21 cellular contexts compared by ENCODE assay signal in genomic region chr3:126965526-126966080, GRCh38.
"Had no signal": no experiment of that assay in that cellular context is flagged by ENCODE, and none has a peak within 500 bp of the region (broad histone marks: within the 10 kb centered on the region; RNA-seq: fewer than 3 reads in every experiment).

No MANE protein-coding gene starts in this region.

- H3K4me3 Mint-ChIP-seq: activated CD8-positive, alpha-beta T cell treated with anti-CD3 and anti-CD28 coated beads for 36 hours; activated naive CD4-positive, alpha-beta T cell treated with anti-CD3 and anti-CD28 coated beads, Interleukin-2, amount 50 U/mL, for 24 hours; activated T-cell treated with anti-CD3 and anti-CD28 coated beads, Interleukin-2, amount 50 U/mL, for 24 hours; activated T-helper 1 cell treated with anti-CD3 and anti-CD28 coated beads, Interleukin-12 subunit alpha, Interleukin-12 subunit beta, Interleukin-2, Interleukin-4 antibody, amounts not matched to agents 30 ng/mL and 10 ng/mL and 1 ng/mL, durations not matched to agents 14 hours and 24 hours and 36 hours had no signal

- H3K36me3 ChIP-seq: ascending aorta, WERI-Rb-1 had no signal

- H3K4me1 Mint-ChIP-seq: activated naive CD4-positive, alpha-beta T cell treated with anti-CD3 and anti-CD28 coated beads, Interleukin-2, amount 50 U/mL, for 24 hours had no signal

- H3K9me3 ChIP-seq: ascending aorta, body of pancreas had no signal

- H3K27me3 ChIP-seq: ascending aorta, body of pancreas had no signal

- DNase-seq: activated CD4-positive, alpha-beta T cell treated with anti-CD3 and anti-CD28 coated beads for 4 hours; activated CD8-positive, alpha-beta memory T cell treated with anti-CD3 and anti-CD28 coated beads, Interleukin-2, amount 50 U/mL, for 48 hours; activated CD8-positive, alpha-beta T cell treated with anti-CD3 and anti-CD28 coated beads for 36 hours; activated effector memory CD4-positive, alpha-beta T cell treated with Interleukin-2 at 50 U/mL for 16 hours; activated naive CD4-positive, alpha-beta T cell; activated T-cell treated with anti-CD3 and anti-CD28 coated beads, Interleukin-2, amount 50 U/mL, for 24 hours; Karpas-422; MM.1S; NCI-H1105; NCI-H1436; NCI-H1694 treated with DMSO at 0.1 percent for 48 hours; NCI-H2081; NCI-H510A treated with DMSO at 0.1 percent for 48 hours; SIG-M5; T-helper 2 cell; WERI-Rb-1 had no signal

- H3K9me3 Mint-ChIP-seq: activated CD8-positive, alpha-beta T cell treated with anti-CD3 and anti-CD28 coated beads for 36 hours; activated naive CD4-positive, alpha-beta T cell treated with anti-CD3 and anti-CD28 coated beads, Interleukin-2, amount 50 U/mL, for 24 hours; activated T-cell treated with anti-CD3 and anti-CD28 coated beads, Interleukin-2, amount 50 U/mL, for 24 hours; activated T-helper 1 cell treated with anti-CD3 and anti-CD28 coated beads, Interleukin-12 subunit alpha, Interleukin-12 subunit beta, Interleukin-2, Interleukin-4 antibody, amounts not matched to agents 30 ng/mL and 10 ng/mL and 1 ng/mL, durations not matched to agents 14 hours and 24 hours and 36 hours had no signal

- FAIRE-seq: K562 had no signal

- H3K27ac Mint-ChIP-seq: activated CD8-positive, alpha-beta T cell treated with anti-CD3 and anti-CD28 coated beads for 36 hours; activated naive CD4-positive, alpha-beta T cell treated with anti-CD3 and anti-CD28 coated beads, Interleukin-2, amount 50 U/mL, for 24 hours; activated T-cell treated with anti-CD3 and anti-CD28 coated beads, Interleukin-2, amount 50 U/mL, for 24 hours; activated T-helper 1 cell treated with anti-CD3 and anti-CD28 coated beads, Interleukin-12 subunit alpha, Interleukin-12 subunit beta, Interleukin-2, Interleukin-4 antibody, amounts not matched to agents 30 ng/mL and 10 ng/mL and 1 ng/mL, durations not matched to agents 14 hours and 24 hours and 36 hours had no signal

- H3K27me3 Mint-ChIP-seq: activated naive CD4-positive, alpha-beta T cell treated with anti-CD3 and anti-CD28 coated beads, Interleukin-2, amount 50 U/mL, for 24 hours had no signal

- H3K36me3 Mint-ChIP-seq: activated naive CD4-positive, alpha-beta T cell treated with anti-CD3 and anti-CD28 coated beads, Interleukin-2, amount 50 U/mL, for 24 hours had no signal

- H3K4me3 ChIP-seq: ascending aorta, body of pancreas, K562 had no signal

- H3K27ac ChIP-seq: ascending aorta, body of pancreas, WERI-Rb-1 had no signal
